1 cellular context compared by ENCODE assay signal in the genomic region with DNA sequence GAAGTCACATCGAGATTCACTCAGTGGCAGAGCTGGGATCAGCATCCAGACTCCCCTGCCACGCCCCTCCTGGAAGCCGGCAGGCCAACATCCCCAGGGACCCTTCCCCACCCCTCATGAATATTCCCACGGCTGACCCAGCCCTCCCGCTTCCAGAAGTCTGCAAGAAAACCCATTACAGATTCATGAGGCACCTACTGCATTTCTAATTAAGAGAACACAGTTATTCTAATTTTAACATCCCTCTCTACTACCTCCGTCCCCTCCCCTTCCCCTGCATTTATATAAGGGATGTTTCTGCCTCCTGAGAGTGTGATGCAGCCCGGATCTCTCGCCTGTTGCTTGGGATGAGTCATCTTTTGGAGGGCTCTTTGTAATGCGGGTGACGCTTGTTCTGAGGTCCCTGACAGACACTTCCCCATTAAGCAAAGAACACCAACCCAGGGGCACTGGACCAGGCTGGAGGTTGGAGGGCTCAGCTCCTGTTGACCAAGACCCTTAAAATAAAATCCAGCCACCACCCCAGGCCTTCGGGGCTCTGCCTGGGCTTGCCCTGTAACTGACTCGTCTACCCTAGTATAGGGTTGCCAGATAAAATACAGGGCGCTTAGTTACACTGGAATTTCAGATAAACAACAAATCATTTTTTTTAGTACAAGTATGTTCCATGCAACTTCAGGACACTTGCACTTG.
TF ChIP-seq lines count a peak whose summit lies in the region.

No MANE protein-coding gene starts in this region.

TF ChIP-seq in GM12878, 131 proteins besides CTCF, POLR2A, EP300 and RAD21 (continued from another document):
- TF ChIP-seq PBX3 (IDR thresholded peaks at IDR 0.05; ENCODE audit: insufficient replicate concordance, low read depth, low read length) = no peak
- TF ChIP-seq IKZF1 (conservative IDR thresholded peaks at IDR 0.05) = peak; percentile 51; the same call in 1 of the 2 replicates
- no peak for TF ChIP-seq CUX1 (IDR thresholded peaks at IDR 0.05; ENCODE audit: insufficient replicate concordance, low read depth, low read length)
